10 cellular contexts compared by ENCODE assay signal in genomic region chr11:80533463-80533862, GRCh38.
"Had no signal": no experiment of that assay in that cellular context is flagged by ENCODE, and none has a peak within 500 bp of the region (broad histone marks: within the 10 kb centered on the region; RNA-seq: fewer than 3 reads in every experiment).

No MANE protein-coding gene starts in this region.

- H3K4me1 Mint-ChIP-seq: IgD-negative memory B cell had no signal

- H3K27ac Mint-ChIP-seq: HFFc6, IgD-negative memory B cell had no signal

- H3K9me3 ChIP-seq: HAP-1 had no signal

- H3K4me3 ChIP-seq: GM23248, HAP-1 had no signal

- H3K27ac ChIP-seq: GM23248, HL-60 had no signal

- ATAC-seq: HCT116, HepG2 had no signal

- FAIRE-seq: H1, HepG2 had no signal

- DNase-seq: GM23248, H7, HFFc6, KBM-7 had no signal

- H3K27me3 Mint-ChIP-seq: IgD-negative memory B cell had no signal

- H3K9ac ChIP-seq: GM23248 had no signal

- H3K36me3 ChIP-seq: HAP-1 had no signal

- H2AFZ ChIP-seq: GM23248 had no signal

- H3K36me3 Mint-ChIP-seq: IgD-negative memory B cell had no signal

- H3K4me3 Mint-ChIP-seq: HFFc6, IgD-negative memory B cell had no signal

- H3K4me1 ChIP-seq: HAP-1 had no signal
